In genomic region chr10:16832351-16833080, GRCh38 we compare ENCODE assay signal across 1 cellular context.
TF ChIP-seq lines count a peak whose summit lies in the region.

No MANE protein-coding gene starts in this region.

TF ChIP-seq in K562, 482 proteins besides CTCF, POLR2A, EP300 and RAD21:
- TF ChIP-seq FOXO4 (CRISPR knock-in tag; IDR thresholded peaks at IDR 0.05) (no peak), SRSF9 (IDR thresholded peaks at IDR 0.05; ENCODE audit: borderline replicate concordance, low read depth, low read length) (no peak), ARID2 (IDR thresholded peaks at IDR 0.05) (no peak), ZBTB8A (IDR thresholded peaks at IDR 0.05; ENCODE audit: partially characterized antibody) (no peak), ESRRA (IDR thresholded peaks at IDR 0.05; ENCODE audit: borderline replicate concordance, low read depth) (no peak), HMBOX1 (IDR thresholded peaks at IDR 0.05) (no peak), PHTF2 (CRISPR knock-in tag; IDR thresholded peaks at IDR 0.05) (no peak), PURB (CRISPR knock-in tag; IDR thresholded peaks at IDR 0.05; ENCODE audit: low read depth) (no peak), SIN3A (IDR thresholded peaks at IDR 0.05; ENCODE audit: borderline replicate concordance in 2 of 2, control insufficient read depth in 1 of 2, low read depth in 2 of 2, low read length in 2 of 2) (no peak), MCM3 (IDR thresholded peaks at IDR 0.05) (no peak), NBN (IDR thresholded peaks at IDR 0.05; ENCODE audit: low read depth) (no peak), EZH2 (IDR thresholded peaks at IDR 0.05; ENCODE audit: borderline replicate concordance, low read depth, low read length) (no peak), PRPF4 (IDR thresholded peaks at IDR 0.05; ENCODE audit: insufficient read depth, low read depth, low read length, poor library complexity, severe bottlenecking) (no peak), NEUROD1 (IDR thresholded peaks at IDR 0.05; ENCODE audit: borderline replicate concordance, low read depth, low read length, partially characterized antibody) (no peak), MYC (IDR thresholded peaks at IDR 0.05; ENCODE audit: low read depth, low read length) (no peak), MYC (CRISPR knock-in tag; IDR thresholded peaks at IDR 0.05; ENCODE audit: borderline replicate concordance, low read depth) (no peak), ZNF830 (CRISPR knock-in tag; IDR thresholded peaks at IDR 0.05) (no peak), IRF1 (CRISPR knock-in tag; IDR thresholded peaks at IDR 0.05; ENCODE audit: borderline replicate concordance) (no peak), BHLHE40 (IDR thresholded peaks at IDR 0.05; ENCODE audit: low read length) (no peak), ATF7 (IDR thresholded peaks at IDR 0.05) (no peak)
TF ChIP-seq in K562: peak in this region for 0.
